ENCODE assay signal across 19 cellular contexts in the genomic region with DNA sequence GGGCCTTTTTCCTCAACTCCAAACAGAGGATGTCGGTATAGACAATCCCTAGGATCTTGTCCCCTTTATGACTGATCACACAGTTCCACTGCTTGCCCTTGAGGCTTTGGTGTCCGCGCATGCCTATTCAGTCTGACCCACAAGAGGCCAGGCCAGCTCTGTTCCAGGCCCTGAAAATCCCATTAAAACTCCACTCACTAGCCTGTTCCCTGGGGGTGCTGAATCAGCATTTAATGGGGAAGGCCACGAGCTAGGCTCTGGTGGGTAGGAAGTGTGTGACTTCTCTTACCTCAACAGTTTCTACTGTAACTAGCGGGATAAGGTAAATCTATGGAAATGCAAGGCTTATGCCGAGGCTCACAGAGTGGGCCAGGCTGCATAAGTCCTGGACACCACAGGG.
DNase-seq lines count a peak whose midpoint lies in the region; ATAC-seq, FAIRE-seq and TF ChIP-seq lines count a peak whose summit lies in the region.
"Had no signal": no experiment of that assay in that cellular context is flagged by ENCODE, and none has a peak within 500 bp of the region (broad histone marks: within the 10 kb centered on the region; RNA-seq: fewer than 3 reads in every experiment).

No MANE protein-coding gene starts in this region.

- peak overlapping the region; percentile 6 for H2BK12ac ChIP-seq in H1 (ENCODE audit: low read depth, low read length)

- H4K5ac ChIP-seq in H1 (ENCODE audit: insufficient read length, low read depth, low read length), result no peak overlapping the region

- no peak for TF ChIP-seq EP300 in H1 (IDR thresholded peaks at IDR 0.05; ENCODE audit: borderline replicate concordance in 1 of 2, low read depth in 2 of 2, low read length in 2 of 2)

- whole genome bisulfite sequencing in H1 (ENCODE audit: extremely low coverage in 1 of 2, insufficient coverage in 1 of 2, insufficient read length in 1 of 2, insufficient replicate concordance in 2 of 2, low coverage in 1 of 2, low lambda C conversion rate in 2 of 2, missing lambda C conversion rate in 1 of 2), 2 experiments, result 77% methylated on average over 6 of the region's 6 CpGs; no CpG with 5 or more reads in 1 of the 2 experiments

- no peak overlapping the region for H2BK120ac ChIP-seq in H1 (replicated peaks; ENCODE audit: low read depth, low read length)

- H2BK20ac ChIP-seq in H1 (ENCODE audit: low read length), result no peak overlapping the region

- no peak overlapping the region for H3K14ac ChIP-seq in H1 (ENCODE audit: insufficient read length)

- no peaks in the 10 kb centered on the region for H3K9me3 Mint-ChIP-seq in activated naive CD8-positive, alpha-beta T cell treated with anti-CD3 and anti-CD28 coated beads, Interleukin-2, amount 50 U/mL, for 24 hours
- no peaks in the 10 kb centered on the region for H3K9me3 Mint-ChIP-seq in activated naive CD8-positive, alpha-beta T cell treated with anti-CD3 and anti-CD28 coated beads for 36 hours
- H3K9me3 Mint-ChIP-seq in stimulated activated naive CD8-positive, alpha-beta T cell treated with anti-CD3 and anti-CD28 coated beads, Interleukin-15, amount 100 ng/mL, for 72 hours, result no peaks in the 10 kb centered on the region

- CTCF ChIA-PET in H1 (lab: Charles Lee; ENCODE audit: partially characterized antibody), result interaction anchor here (0.8 to 5.3 kb wide), 8 partner anchors 10 to 178 kb away, joined by 3 to 34 read pairs (median 4); no protein-coding TSS in a partner anchor

- no peaks in the 10 kb centered on the region for H3K27me3 Mint-ChIP-seq in activated naive CD8-positive, alpha-beta T cell treated with anti-CD3 and anti-CD28 coated beads, Interleukin-2, amount 50 U/mL, for 24 hours
- no peaks in the 10 kb centered on the region for H3K27me3 Mint-ChIP-seq in activated naive CD8-positive, alpha-beta T cell treated with anti-CD3 and anti-CD28 coated beads for 36 hours
- H3K27me3 Mint-ChIP-seq in stimulated activated naive CD8-positive, alpha-beta T cell treated with anti-CD3 and anti-CD28 coated beads, Interleukin-15, amount 100 ng/mL, for 72 hours, result no peaks in the 10 kb centered on the region

- peaks cover 0 to 9% of the 10 kb centered on the region in 2 experiments; a peak in 2 of 4 replicates for H3K79me2 ChIP-seq in H1 (ENCODE audit: control insufficient read depth in 1 of 2, insufficient read depth in 2 of 2, low read length in 2 of 2)

- no peaks in the 10 kb centered on the region for H3K9me3 ChIP-seq in H1 (ENCODE audit: insufficient read depth in 2 of 2, low read depth in 1 of 2, low read length in 1 of 2)
- H3K9me3 ChIP-seq: BLaER1 treated with 17β-estradiol and CSF1 and Interleukin-3, amounts not matched to agents 10 nM and 100 nM; Peyer's patch had no signal

- peak overlapping the region; percentile 48; the same call in 1 of the 2 replicates for H3K18ac ChIP-seq in H1 (ENCODE audit: extremely low read depth, low read length)

- no peak for TF ChIP-seq CTCF in H1 (IDR thresholded peaks at IDR 0.05; ENCODE audit: control extremely low read depth in 1 of 3, insufficient read depth in 1 of 3, low read depth in 1 of 3, low read length in 3 of 3)

- H2AK5ac ChIP-seq in H1 (ENCODE audit: low read depth, low read length), result no peak overlapping the region

- FAIRE-seq in H1 (lab: Jason Lieb, UNC), result no peak

- peaks cover 0 to 17% (median 14%) of the 10 kb centered on the region in 4 experiments; a peak in 6 of 7 replicates for H3K4me1 ChIP-seq in H1 (replicated peaks in 1 of 4; ENCODE audit: control insufficient read depth in 3 of 4, insufficient read depth in 4 of 4, low read length in 3 of 4)

- peaks cover 76% of the 10 kb centered on the region for H3K4me1 Mint-ChIP-seq in activated naive CD8-positive, alpha-beta T cell treated with anti-CD3 and anti-CD28 coated beads, Interleukin-2, amount 50 U/mL, for 24 hours
- H3K4me1 Mint-ChIP-seq in activated naive CD8-positive, alpha-beta T cell treated with anti-CD3 and anti-CD28 coated beads for 36 hours, result peaks cover 43% of the 10 kb centered on the region
- peaks cover 73% of the 10 kb centered on the region for H3K4me1 Mint-ChIP-seq in stimulated activated naive CD8-positive, alpha-beta T cell treated with anti-CD3 and anti-CD28 coated beads, Interleukin-15, amount 100 ng/mL, for 72 hours

- POLR2A ChIA-PET in H1 (lab: Charles Lee; ENCODE audit: partially characterized antibody), result interaction anchor here (0.5 kb wide), 1 partner anchor 166 kb away, joined by 3 read pairs; no protein-coding TSS in a partner anchor

- no peaks in the 10 kb centered on the region for H3K36me3 ChIP-seq in H1 (ENCODE audit: control insufficient read depth in 2 of 4, insufficient read depth in 4 of 4, low read length in 3 of 4)
- H3K36me3 ChIP-seq: Peyer's patch had no signal

- H2AFZ ChIP-seq in H1 (ENCODE audit: low read length), result no peak overlapping the region

- H3K23me2 ChIP-seq in H1 (ENCODE audit: low read depth, low read length), result no peaks in the 10 kb centered on the region

- H3K4ac ChIP-seq in H1 (replicated peaks; ENCODE audit: insufficient read length, low read depth, low read length), result no peak overlapping the region

- peak overlapping the region; percentile 93; the same call in 1 of the 2 replicates for H2BK15ac ChIP-seq in H1 (ENCODE audit: low read length)

- no peak overlapping the region for H3K4me3 Mint-ChIP-seq in activated naive CD8-positive, alpha-beta T cell treated with anti-CD3 and anti-CD28 coated beads, Interleukin-2, amount 50 U/mL, for 24 hours
- H3K4me3 Mint-ChIP-seq in activated naive CD8-positive, alpha-beta T cell treated with anti-CD3 and anti-CD28 coated beads for 36 hours, result no peak overlapping the region
- no peak overlapping the region for H3K4me3 Mint-ChIP-seq in stimulated activated naive CD8-positive, alpha-beta T cell treated with anti-CD3 and anti-CD28 coated beads, Interleukin-15, amount 100 ng/mL, for 72 hours

- H3K56ac ChIP-seq in H1 (replicated peaks; ENCODE audit: insufficient read length, low read depth, low read length), result no peak overlapping the region

- H3K36me3 Mint-ChIP-seq in activated naive CD8-positive, alpha-beta T cell treated with anti-CD3 and anti-CD28 coated beads, Interleukin-2, amount 50 U/mL, for 24 hours (ENCODE audit: low read depth), result peaks cover 2% of the 10 kb centered on the region
- H3K36me3 Mint-ChIP-seq in activated naive CD8-positive, alpha-beta T cell treated with anti-CD3 and anti-CD28 coated beads for 36 hours, result no peaks in the 10 kb centered on the region

- H3K4me3 ChIP-seq in H1 (ENCODE audit: extremely low read depth in 1 of 4, insufficient read depth in 2 of 4, low read depth in 3 of 4, low read length in 4 of 4), result no peak overlapping the region
- H3K4me3 ChIP-seq: BLaER1 treated with 17β-estradiol and CSF1 and Interleukin-3, amounts not matched to agents 10 nM and 100 nM; Peyer's patch had no signal

- ATAC-seq in activated naive CD8-positive, alpha-beta T cell treated with anti-CD3 and anti-CD28 coated beads, Interleukin-2, amount 50 U/mL, for 24 hours, result no peak
- ATAC-seq in stimulated activated naive CD8-positive, alpha-beta T cell treated with anti-CD3 and anti-CD28 coated beads, Interleukin-15, amount 100 ng/mL, for 72 hours, result no peak
- ATAC-seq: HCT116, Right ventricle myocardium inferior had no signal

- 0 out of 2 replicates have a peak overlapping the region, but pooled peaks have one; percentile 45 for H2BK5ac ChIP-seq in H1 (ENCODE audit: low read depth, low read length)

- DNase-seq in NCI-H82 (lab: John Stamatoyannopoulos, UW) (peak; percentile 23), NCI-H82 treated with DMSO at 0.1 percent for 48 hours (lab: John Stamatoyannopoulos, UW; ENCODE audit: unreplicated experiment) (no peak), H1 (ENCODE audit: low read depth in 1 of 2, low spot score in 2 of 2) (peak in 1 of 2 experiments; percentile 41), hypothalamus (lab: John Stamatoyannopoulos, UW) (no peak)
- DNase-seq in activated naive CD8-positive, alpha-beta T cell treated with anti-CD3 and anti-CD28 coated beads, Interleukin-2, amount 50 U/mL, for 24 hours, result no peak
- no peak for DNase-seq in activated naive CD8-positive, alpha-beta T cell treated with anti-CD3 and anti-CD28 coated beads for 36 hours
- DNase-seq in stimulated activated naive CD8-positive, alpha-beta T cell treated with anti-CD3 and anti-CD28 coated beads, Interleukin-15, amount 100 ng/mL, for 72 hours, result no peak
- no peak for DNase-seq in activated effector memory CD4-positive, alpha-beta T cell treated with anti-CD3 and anti-CD28 coated beads, Interleukin-2, amount 50 U/mL, for 16 hours
- DNase-seq: DMS79 treated with DMSO at 0.1 percent for 48 hours, KG1, NCI-H1048, NCI-H1436 treated with DMSO at 0.1 percent for 48 hours, NCI-H2029 treated with DMSO at 0.1 percent for 48 hours, NCI-H774, Peyer's patch had no signal

- TF ChIP-seq POLR2A in H1 (IDR thresholded peaks at IDR 0.05; ENCODE audit: control extremely low read depth in 1 of 2, low read depth in 2 of 2, low read length in 2 of 2), result no peak

- no peaks in the 10 kb centered on the region for H3K27me3 ChIP-seq in H1 (replicated peaks in 1 of 4; ENCODE audit: control insufficient read depth in 3 of 4, extremely low read depth in 1 of 4, insufficient read depth in 3 of 4, low read length in 3 of 4)
- H3K27me3 ChIP-seq: BLaER1 treated with 17β-estradiol and CSF1 and Interleukin-3, amounts not matched to agents 10 nM and 100 nM; Peyer's patch had no signal

- H3K23ac ChIP-seq in H1 (ENCODE audit: insufficient read length), result no peak overlapping the region

- H4K91ac ChIP-seq in H1 (replicated peaks; ENCODE audit: insufficient read length, low read length), result no peak overlapping the region

- H3K27ac ChIP-seq in H1 (ENCODE audit: low read depth, low read length), result no peak overlapping the region
- H3K27ac ChIP-seq: 22Rv1; BLaER1 treated with 17β-estradiol and CSF1 and Interleukin-3, amounts not matched to agents 10 nM and 100 nM; Peyer's patch had no signal

- H3K27ac Mint-ChIP-seq in activated naive CD8-positive, alpha-beta T cell treated with anti-CD3 and anti-CD28 coated beads, Interleukin-2, amount 50 U/mL, for 24 hours, result peak overlapping the region; percentile 74
- H3K27ac Mint-ChIP-seq in activated naive CD8-positive, alpha-beta T cell treated with anti-CD3 and anti-CD28 coated beads for 36 hours, result no peak overlapping the region
- peak overlapping the region; percentile 19 to 22 for H3K27ac Mint-ChIP-seq in stimulated activated naive CD8-positive, alpha-beta T cell treated with anti-CD3 and anti-CD28 coated beads, Interleukin-15, amount 100 ng/mL, for 72 hours

- H3K4me2 ChIP-seq in H1 (ENCODE audit: insufficient read depth in 1 of 2, low read depth in 2 of 2, low read length in 2 of 2), result no peak overlapping the region

- no peak overlapping the region for H4K8ac ChIP-seq in H1 (ENCODE audit: extremely low read depth, insufficient read depth, low read length)

- H4K20me1 ChIP-seq in H1 (replicated peaks in 1 of 2; ENCODE audit: control insufficient read depth in 1 of 2, insufficient read depth in 2 of 2, low read length in 2 of 2), result no peaks in the 10 kb centered on the region

- no peak for TF ChIP-seq RAD21 in H1 (IDR thresholded peaks at IDR 0.05 in 1 of 2, conservative IDR thresholded peaks at IDR 0.05 in 1 of 2; ENCODE audit: low read depth in 2 of 2, low read length in 2 of 2)

- peaks cover 7% of the 10 kb centered on the region; the same call in 1 of the 2 replicates for H3K79me1 ChIP-seq in H1 (ENCODE audit: low read depth, low read length)

- no peak overlapping the region; a peak in 2 of 7 replicates for H3K9ac ChIP-seq in H1 (replicated peaks in 1 of 4; ENCODE audit: extremely low read depth in 1 of 4, low read depth in 3 of 4, low read length in 3 of 4)
- H3K9ac ChIP-seq: BLaER1 treated with 17β-estradiol and CSF1 and Interleukin-3, amounts not matched to agents 10 nM and 100 nM had no signal
